8 cellular contexts compared by ENCODE assay signal in the genomic region with DNA sequence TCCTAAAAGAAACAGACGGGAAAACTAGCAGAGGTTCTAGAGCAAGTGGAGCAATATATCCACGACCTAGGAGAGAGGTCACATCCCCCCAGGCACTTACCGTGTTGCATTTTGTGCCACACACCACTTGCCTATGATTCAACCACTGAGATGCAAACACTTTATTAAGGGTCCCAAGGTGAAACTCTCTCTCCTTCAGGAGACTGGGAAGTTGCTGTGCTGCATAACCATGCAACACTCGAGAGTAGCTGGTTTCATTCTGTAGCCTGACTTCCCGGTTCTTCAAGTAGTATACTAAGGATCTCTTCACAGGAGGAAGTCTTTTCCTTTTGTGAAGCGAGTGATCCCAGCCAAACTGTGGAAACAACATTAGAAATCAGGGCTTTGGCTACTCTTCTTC. TPM values are rescaled to one million over a fixed set of nuclear protein-coding genes. Genes with fewer than 3 reads are reported as not detected.
DNase-seq lines count a peak whose midpoint lies in the region; ATAC-seq and TF ChIP-seq lines count a peak whose summit lies in the region.

No MANE protein-coding gene starts in this region.

- H3K36me3 Mint-ChIP-seq in HFFc6 (ENCODE audit: low read depth) = peaks cover 37% of the 10 kb centered on the region

- H3K27ac ChIP-seq in AG04450 (ENCODE audit: low read depth, low read length) (no peak overlapping the region), mesodermal cell (ENCODE audit: low read depth, low read length, severe bottlenecking) (no peak overlapping the region), uterus (peak overlapping the region in 1 of 2 donors; percentile 92)

- intact Hi-C loops in uterus (cut with DNase I; ENCODE audit: low total_unique reads) = no loop called here

- DNase-seq in AG04450 (ENCODE audit: low read depth, low spot score) (no peak), HFFc6 (no peak), astrocyte of the spinal cord (ENCODE audit: low read depth, low spot score) (no peak), uterus (no peak), islet precursor cell (no peak)

- in situ Hi-C loops in astrocyte of the spinal cord (cut with HindIII; ENCODE audit: low sequenced_read_pairs) = no loop called here

- H3K9me3 ChIP-seq in AG04450 (ENCODE audit: control insufficient read depth, insufficient read depth, low read length) = peaks cover 4% of the 10 kb centered on the region; the same call in 1 of the 2 replicates
- no peaks in the 10 kb centered on the region for H3K9me3 ChIP-seq in mesodermal cell (ENCODE audit: control insufficient read depth, low read length)
- no peaks in the 10 kb centered on the region for H3K9me3 ChIP-seq in uterus

- no peak for TF ChIP-seq POLR2A in uterus (IDR thresholded peaks at IDR 0.05)

- H3K36me3 ChIP-seq in mesodermal cell (ENCODE audit: control insufficient read depth, insufficient read depth, low read length) (peaks cover 46% of the 10 kb centered on the region), uterus (no peaks in the 10 kb centered on the region)

- peak overlapping the region; percentile 100 for H3K4me3 Mint-ChIP-seq in HFFc6

- POLR2A ChIA-PET in AG04450 (lab: Yijun Ruan, JAX) = no interaction called here

- H3K4me3 ChIP-seq in AG04450 (ENCODE audit: low read depth, low read length) (peak overlapping the region; percentile 98), astrocyte of the spinal cord (ENCODE audit: low read depth, low read length) (peak overlapping the region; percentile 95), mesodermal cell (ENCODE audit: extremely low read depth, insufficient read depth, low read length, poor library complexity, severe bottlenecking) (peak overlapping the region; percentile 98), uterus (peak overlapping the region in 1 of 2 donors; percentile 72)

- peak overlapping the region; percentile 99 for H3K27ac Mint-ChIP-seq in HFFc6

- H3K27me3 ChIP-seq in AG04450 (ENCODE audit: control insufficient read depth, insufficient read depth, low read length) (no peaks in the 10 kb centered on the region), uterus (no peaks in the 10 kb centered on the region)

- 75 to 77% methylated on average over 5 to 6 of the region's 6 CpGs for WGBS in mesodermal cell (ENCODE audit: insufficient coverage in 2 of 2), 2 experiments

- no peaks in the 10 kb centered on the region for H3K27me3 Mint-ChIP-seq in HFFc6 (ENCODE audit: insufficient read depth)

- peaks cover 10% of the 10 kb centered on the region for H3K4me1 ChIP-seq in mesodermal cell (ENCODE audit: control insufficient read depth, insufficient read depth, low read length, poor library complexity, severe bottlenecking)
- H3K4me1 ChIP-seq in uterus = peaks cover 7 to 9% of the 10 kb centered on the region in 2 donors

- H3K9me3 Mint-ChIP-seq in HFFc6 = no peaks in the 10 kb centered on the region

- H3K4me1 Mint-ChIP-seq in HFFc6 (ENCODE audit: low read depth) = peaks cover 40% of the 10 kb centered on the region

- no peak for ATAC-seq in GM21360 (IDR thresholded peaks at IDR 0.05; ENCODE audit: unreplicated experiment)
- ATAC-seq in GM18867 (IDR thresholded peaks at IDR 0.05; ENCODE audit: unreplicated experiment) = no peak

- TF ChIP-seq CTCF in AG04450 (IDR thresholded peaks at IDR 0.05; ENCODE audit: low read depth, low read length) (no peak), HFFc6 (IDR thresholded peaks at IDR 0.05) (no peak), astrocyte of the spinal cord (IDR thresholded peaks at IDR 0.05; ENCODE audit: low read depth, low read length) (no peak), uterus (IDR thresholded peaks at IDR 0.05) (no peak)

- CTCF ChIA-PET in AG04450 (lab: Charles Lee) = no interaction called here

RNA-seq across cellular contexts. Expression of gene DCAF12, which starts 1.6 kb away (rescaled TPM):
- 27.8 and 29.4 TPM in 2 replicates for polyA plus RNA-seq in AG04450 (2011; rRNA removed)
- 30.6 and 38.4 TPM in 2 replicates for polyA minus RNA-seq in AG04450 (2011; rRNA and poly(A)+ RNA removed)
- total RNA-seq in HFFc6 (2021; fragmentation: NEBNext Ultra II Directional; extraction: Animal tissue kit (Norgen Biotek cat#: 25700)) = 10 to 100 TPM; 18.0 to 23.2 (median 19.1) TPM
- 36.3 TPM for polyA plus RNA-seq in mesodermal cell (2013, experiment 1 of 2)
- polyA plus RNA-seq in mesodermal cell (2013, experiment 2 of 2) = 31.8 TPM
- total RNA-seq in uterus = 10 to 100 TPM in 3 of 4 donors, 1 to 10 TPM in 1; 6.4 to 35.3 (median 30.3) TPM

RNA-seq across cellular contexts. Expression of gene UBAP1, which starts 53.9 kb away (rescaled TPM):
- 56.7 and 57.3 TPM in 2 replicates for polyA plus RNA-seq in AG04450 (2011; rRNA removed)
- polyA minus RNA-seq in AG04450 (2011; rRNA and poly(A)+ RNA removed) = 55.3 and 57.3 TPM in 2 replicates
- 10 to 100 TPM; 36.7 to 43.9 (median 41.4) TPM for total RNA-seq in HFFc6 (2021; fragmentation: NEBNext Ultra II Directional; extraction: Animal tissue kit (Norgen Biotek cat#: 25700))
- 35.1 TPM for polyA plus RNA-seq in mesodermal cell (2013, experiment 1 of 2)
- polyA plus RNA-seq in mesodermal cell (2013, experiment 2 of 2) = 32.3 TPM
- 10 to 100 TPM; 17.1 to 60.4 (median 24.9) TPM for total RNA-seq in uterus
